ENCODE assay signal across 1 cellular context in the genomic region with DNA sequence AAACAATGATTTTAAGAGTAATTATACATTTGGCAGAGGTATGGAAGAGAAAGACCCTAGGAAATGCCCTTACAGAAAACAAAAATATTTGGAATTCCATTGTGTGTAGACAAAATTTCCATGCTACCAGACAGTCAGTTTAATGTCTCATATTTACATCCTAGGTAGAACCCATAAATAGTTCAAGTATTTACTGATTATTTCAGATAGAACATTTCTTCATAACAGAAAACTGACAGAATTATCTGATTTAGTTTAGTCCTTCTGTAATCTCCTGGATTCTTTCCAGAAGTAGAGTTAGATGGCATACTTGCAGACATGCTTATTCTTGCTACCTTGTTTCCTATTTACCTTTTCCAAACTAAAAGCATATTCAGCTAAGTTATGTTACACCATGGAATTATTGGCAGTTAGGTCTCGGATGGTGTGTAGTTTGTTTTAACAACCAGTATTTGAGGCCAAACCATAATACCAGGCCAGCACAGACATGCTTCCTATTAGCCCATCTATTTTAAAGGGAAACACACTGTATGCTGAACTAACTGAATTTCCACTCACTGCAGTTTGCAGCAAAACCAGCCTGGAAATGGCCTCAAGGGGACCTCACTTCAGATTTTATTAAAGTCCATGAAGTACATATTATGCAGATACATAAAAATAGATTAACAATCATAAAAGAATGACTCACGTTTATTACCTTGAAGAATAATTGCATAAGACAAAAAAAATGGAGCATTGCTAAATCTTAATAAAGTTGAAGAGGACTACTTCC.
TF ChIP-seq lines count a peak whose summit lies in the region.

No MANE protein-coding gene starts in this region.

TF ChIP-seq in endothelial cell of umbilical vein, 7 proteins besides CTCF, POLR2A, EP300 and RAD21:
- TF ChIP-seq MYC (IDR thresholded peaks at IDR 0.05; ENCODE audit: low read depth, low read length) (no peak), POLR2AphosphoS5 (IDR thresholded peaks at IDR 0.05; ENCODE audit: insufficient read depth, low read depth, low read length) (no peak), EZH2 (IDR thresholded peaks at IDR 0.05; ENCODE audit: borderline replicate concordance, low read depth, low read length, severe bottlenecking) (no peak), GATA2 (IDR thresholded peaks at IDR 0.05; ENCODE audit: insufficient read depth, insufficient read length, low read depth, low read length) (no peak), JUN (IDR thresholded peaks at IDR 0.05; ENCODE audit: borderline replicate concordance, insufficient read depth, insufficient read length, low read depth) (no peak), FOS (IDR thresholded peaks at IDR 0.05; ENCODE audit: borderline replicate concordance, insufficient read depth, low read length) (no peak)
- TF ChIP-seq, protein P1, sequence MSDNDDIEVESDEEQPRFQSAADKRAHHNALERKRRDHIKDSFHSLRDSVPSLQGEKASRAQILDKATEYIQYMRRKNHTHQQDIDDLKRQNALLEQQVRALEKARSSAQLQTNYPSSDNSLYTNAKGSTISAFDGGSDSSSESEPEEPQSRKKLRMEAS (IDR thresholded peaks at IDR 0.05; ENCODE audit: insufficient read depth, insufficient read length): no peak
TF ChIP-seq in endothelial cell of umbilical vein: peak in this region for 0.
